ENCODE assay signal across 1 cellular context in the genomic region with DNA sequence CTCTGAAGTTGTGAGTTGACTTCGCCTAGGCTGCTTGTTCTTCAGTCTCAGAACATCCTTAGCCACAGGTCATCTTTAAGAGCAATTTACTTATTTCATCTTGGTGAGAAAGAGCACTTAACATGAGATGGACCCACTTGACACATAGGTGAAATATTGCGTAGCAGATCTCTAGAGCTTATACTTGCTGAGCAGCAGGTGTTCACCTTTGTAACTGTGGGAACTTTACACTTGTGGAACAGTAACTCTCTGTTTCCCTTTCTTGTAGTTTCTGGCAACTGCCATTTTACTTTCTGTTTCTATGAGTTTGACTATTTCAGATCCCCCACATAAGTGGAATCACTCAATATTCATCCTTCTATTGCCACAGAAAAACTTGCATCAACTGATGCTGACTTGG.
TF ChIP-seq lines count a peak whose summit lies in the region.

No MANE protein-coding gene starts in this region.

TF ChIP-seq in HepG2, 621 proteins besides CTCF, POLR2A, EP300 and RAD21 (continued from another document):
- TF ChIP-seq HCFC1 (IDR thresholded peaks at IDR 0.05; ENCODE audit: low read depth, low read length) (no peak), CBX2 (IDR thresholded peaks at IDR 0.05; ENCODE audit: low read depth, low read length) (no peak), CBX2 (CRISPR knock-in tag; IDR thresholded peaks at IDR 0.05; ENCODE audit: low read depth) (no peak), ZFP36L1 (CRISPR knock-in tag; IDR thresholded peaks at IDR 0.05) (no peak), ZBED4 (CRISPR knock-in tag; IDR thresholded peaks at IDR 0.05; ENCODE audit: borderline replicate concordance) (no peak), ZNF619 (CRISPR knock-in tag; IDR thresholded peaks at IDR 0.05) (no peak), SMYD3 (CRISPR knock-in tag; IDR thresholded peaks at IDR 0.05) (no peak), ZNF234 (CRISPR knock-in tag; conservative IDR thresholded peaks at IDR 0.05) (no peak), ZNF615 (CRISPR knock-in tag; IDR thresholded peaks at IDR 0.05; ENCODE audit: borderline replicate concordance) (no peak), ZNF18 (CRISPR knock-in tag; IDR thresholded peaks at IDR 0.05; ENCODE audit: insufficient replicate concordance) (no peak)
